In genomic region chr21:33940164-33940563, GRCh38 we compare ENCODE assay signal across 13 cellular contexts. TPM values are rescaled to one million over a fixed set of nuclear protein-coding genes. Genes with fewer than 3 reads are reported as not detected.
DNase-seq lines count a peak whose midpoint lies in the region; ATAC-seq and TF ChIP-seq lines count a peak whose summit lies in the region.
"Had no signal": no experiment of that assay in that cellular context is flagged by ENCODE, and none has a peak within 500 bp of the region (broad histone marks: within the 10 kb centered on the region; RNA-seq: fewer than 3 reads in every experiment).

No MANE protein-coding gene starts in this region.

- no peak overlapping the region for H3K9ac ChIP-seq in skeletal muscle tissue (ENCODE audit: low read depth in 1 of 3, low read length in 3 of 3)

- 60% methylated on average over 9 of the region's 9 CpGs for WGBS in esophagus muscularis mucosa

- H3K27me3 ChIP-seq in esophagus muscularis mucosa: no peaks in the 10 kb centered on the region
- H3K27me3 ChIP-seq in skeletal muscle tissue (ENCODE audit: control insufficient read depth in 3 of 3, insufficient read depth in 3 of 3, low read length in 3 of 3): no peaks in the 10 kb centered on the region

- peak overlapping the region; percentile 57 to 68 (median 64) for H3K27ac ChIP-seq in esophagus muscularis mucosa (replicated peaks in 1 of 4)
- peak overlapping the region; percentile 62 for H3K27ac ChIP-seq in skeletal muscle tissue (ENCODE audit: low read depth, low read length)

- H3K4me1 ChIP-seq in esophagus muscularis mucosa (peaks cover 6 to 42% (median 29%) of the 10 kb centered on the region in 4 donors), skeletal muscle tissue (ENCODE audit: control insufficient read depth in 3 of 3, insufficient read depth in 3 of 3, low read length in 3 of 3) (peaks cover 0 to 16% (median 2%) of the 10 kb centered on the region in 3 donors)

- no peak for TF ChIP-seq EP300 in esophagus muscularis mucosa (IDR thresholded peaks at IDR 0.05)

- H3K4me3 ChIP-seq in esophagus muscularis mucosa (no peak overlapping the region), skeletal muscle tissue (ENCODE audit: low read length in 3 of 3) (no peak overlapping the region)

- intact Hi-C loops in esophagus muscularis mucosa (cut with DNase I): no loop called here

- no peak for TF ChIP-seq POLR2A in esophagus muscularis mucosa (IDR thresholded peaks at IDR 0.05; ENCODE audit: low read depth)

- no peaks in the 10 kb centered on the region for H3K36me3 ChIP-seq in esophagus muscularis mucosa
- no peaks in the 10 kb centered on the region for H3K36me3 ChIP-seq in skeletal muscle tissue (ENCODE audit: control insufficient read depth in 3 of 3, insufficient read depth in 3 of 3, low read length in 3 of 3)

- no peak for TF ChIP-seq CTCF in esophagus muscularis mucosa (IDR thresholded peaks at IDR 0.05)

- H3K9me3 ChIP-seq in esophagus muscularis mucosa (no peaks in the 10 kb centered on the region), skeletal muscle tissue (ENCODE audit: control insufficient read depth in 3 of 3, low read length in 3 of 3) (no peaks in the 10 kb centered on the region)

- ATAC-seq in HG03108 (IDR thresholded peaks at IDR 0.05; ENCODE audit: unreplicated experiment) (no peak), HG02763 (IDR thresholded peaks at IDR 0.05; ENCODE audit: unreplicated experiment) (no peak)
- ATAC-seq: Right ventricle myocardium inferior had no signal

- DNase-seq in HCEC 1CT: peak; percentile 97
- DNase-seq in RPMI8226: peak; percentile 44
- no peak for DNase-seq in esophagus muscularis mucosa (ENCODE audit: extremely low spot score)
- DNase-seq in HT-29 (ENCODE audit: low spot score): no peak
- DNase-seq: activated CD4-positive, alpha-beta T cell treated with anti-CD3 and anti-CD28 coated beads for 48 hours; DMS79 treated with DMSO at 0.1 percent for 48 hours; immature natural killer cell; occipital lobe; trophoblast cell had no signal

RNA-seq across cellular contexts. Expression of gene ATP5PO, which starts 24.6 kb away (rescaled TPM):
- total RNA-seq in esophagus muscularis mucosa (100 to 1,000 TPM; 130 to 289 (median 195) TPM), skeletal muscle tissue (258 TPM)
- 70.1 and 71.3 TPM in 2 replicates for total RNA-seq in HT-29 (2014; rRNA removed; shearing (Covaris generic))

Comparison
In these comparisons a context has a peak if more than half of its experiments do, and no peak if none do; other contexts are left out.
1. DNase-seq: peak in HCEC 1CT (single experiment) and RPMI8226 (single experiment); none in esophagus muscularis mucosa (single experiment) and HT-29 (single experiment).